8 cellular contexts compared by ENCODE assay signal in the genomic region with DNA sequence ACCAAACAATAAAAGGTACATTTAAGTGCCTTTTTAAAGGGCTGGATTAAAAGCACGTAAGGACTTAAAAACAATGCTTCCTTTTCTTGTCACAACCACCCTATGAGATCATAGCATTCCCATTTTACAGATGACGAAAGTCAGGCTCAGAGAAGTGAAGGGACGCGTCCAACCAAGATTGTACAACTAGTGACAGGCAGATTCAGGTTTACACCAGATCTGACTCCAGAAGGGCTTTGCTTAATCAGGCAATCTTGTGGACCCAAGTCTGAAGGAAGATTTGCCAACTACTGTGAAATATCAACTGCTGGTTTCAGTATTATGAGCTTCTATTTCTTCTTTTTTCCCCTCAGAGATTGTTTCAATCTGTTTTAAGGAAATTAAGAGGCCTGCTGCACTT. TPM values are rescaled to one million over a fixed set of nuclear protein-coding genes. Genes with fewer than 3 reads are reported as not detected.
DNase-seq lines count a peak whose midpoint lies in the region; ATAC-seq, FAIRE-seq and TF ChIP-seq lines count a peak whose summit lies in the region.

No MANE protein-coding gene starts in this region.

- no peak overlapping the region for H4K91ac ChIP-seq in H1 (replicated peaks; ENCODE audit: insufficient read length, low read length)

- no peak overlapping the region for H4K5ac ChIP-seq in H1 (ENCODE audit: insufficient read length, low read depth, low read length)

- DNase-seq in NCI-H2029 treated with DMSO at 0.1 percent for 48 hours (lab: John Stamatoyannopoulos, UW) (peak; percentile 50), H1 (ENCODE audit: low read depth in 1 of 2, low spot score in 2 of 2) (no peak), progenitor cell of endocrine pancreas (ENCODE audit: low spot score, unreplicated experiment) (no peak), activated gamma-delta T cell (lab: John Stamatoyannopoulos, UW) (no peak), NCI-H146 treated with DMSO at 0.1 percent for 48 hours (lab: John Stamatoyannopoulos, UW; ENCODE audit: unreplicated experiment) (no peak)
- no peak for DNase-seq in activated CD4-positive, CD25-positive, alpha-beta regulatory T cell (lab: John Stamatoyannopoulos, UW)

- no peak for ATAC-seq in SK-N-SH treated with all-trans-retinoic acid at 6 μM for 48 hours

- H3K9me3 ChIP-seq in ES-I3 (ENCODE audit: control insufficient read depth, insufficient read depth, low read length) (no peaks in the 10 kb centered on the region; the same call in 1 of the 2 replicates), H1 (ENCODE audit: insufficient read depth in 2 of 2, low read depth in 1 of 2, low read length in 1 of 2) (no peaks in the 10 kb centered on the region)

- WGBS in H1 (ENCODE audit: extremely low coverage in 1 of 2, insufficient coverage in 1 of 2, insufficient read length in 1 of 2, insufficient replicate concordance in 2 of 2, low coverage in 1 of 2, low lambda C conversion rate in 2 of 2, missing lambda C conversion rate in 1 of 2), 2 experiments: 81% methylated on average over 4 of the region's 4 CpGs; no CpG with 5 or more reads in 1 of the 2 experiments

- H3K36me3 Mint-ChIP-seq in progenitor cell of endocrine pancreas (ENCODE audit: insufficient read depth): peaks cover 3% of the 10 kb centered on the region

- H3K36me3 ChIP-seq in ES-I3 (ENCODE audit: insufficient read depth, low read length) (no peaks in the 10 kb centered on the region), H1 (ENCODE audit: control insufficient read depth in 2 of 4, insufficient read depth in 4 of 4, low read length in 3 of 4) (no peaks in the 10 kb centered on the region)

- peak overlapping the region in 3 of 4 experiments; percentile 59 to 99 (median 97); a peak in 6 of 8 replicates for H3K4me3 ChIP-seq in H1 (ENCODE audit: extremely low read depth in 1 of 4, insufficient read depth in 2 of 4, low read depth in 3 of 4, low read length in 4 of 4)

- FAIRE-seq in H1 (lab: Jason Lieb, UNC): no peak

- no peak overlapping the region for H3K56ac ChIP-seq in H1 (replicated peaks; ENCODE audit: insufficient read length, low read depth, low read length)

- H3K4me1 Mint-ChIP-seq in progenitor cell of endocrine pancreas (ENCODE audit: low read depth): peaks cover 8% of the 10 kb centered on the region

- no peak overlapping the region for H3K27ac ChIP-seq in H1 (ENCODE audit: low read depth, low read length)

- TF ChIP-seq EP300 in H1 (IDR thresholded peaks at IDR 0.05; ENCODE audit: borderline replicate concordance in 1 of 2, low read depth in 2 of 2, low read length in 2 of 2): no peak

- H3K79me2 ChIP-seq in H1 (ENCODE audit: control insufficient read depth in 1 of 2, insufficient read depth in 2 of 2, low read length in 2 of 2): no peaks in the 10 kb centered on the region

- peak overlapping the region; percentile 70 to 85 for H3K4me2 ChIP-seq in H1 (ENCODE audit: insufficient read depth in 1 of 2, low read depth in 2 of 2, low read length in 2 of 2)

- no peak for TF ChIP-seq RAD21 in H1 (IDR thresholded peaks at IDR 0.05 in 1 of 2, conservative IDR thresholded peaks at IDR 0.05 in 1 of 2; ENCODE audit: low read depth in 2 of 2, low read length in 2 of 2)

- no peaks in the 10 kb centered on the region for H3K9me3 Mint-ChIP-seq in progenitor cell of endocrine pancreas (ENCODE audit: low read depth)

- H3K4ac ChIP-seq in H1 (replicated peaks; ENCODE audit: insufficient read length, low read depth, low read length): no peak overlapping the region

- no peak overlapping the region for H3K14ac ChIP-seq in H1 (ENCODE audit: insufficient read length)

- no peaks in the 10 kb centered on the region for H3K79me1 ChIP-seq in H1 (ENCODE audit: low read depth, low read length)

- H2BK12ac ChIP-seq in H1 (ENCODE audit: low read depth, low read length): no peak overlapping the region

- H3K23me2 ChIP-seq in H1 (ENCODE audit: low read depth, low read length): peaks cover 10% of the 10 kb centered on the region

- H3K18ac ChIP-seq in H1 (ENCODE audit: extremely low read depth, low read length): no peak overlapping the region

- no peak overlapping the region for H3K23ac ChIP-seq in H1 (ENCODE audit: insufficient read length)

- H3K27me3 ChIP-seq in H1 (replicated peaks in 1 of 4; ENCODE audit: control insufficient read depth in 3 of 4, extremely low read depth in 1 of 4, insufficient read depth in 3 of 4, low read length in 3 of 4): peaks cover 0 to 3% (median 1%) of the 10 kb centered on the region in 4 experiments; a peak in 1 of 7 replicates

- peak overlapping the region; percentile 90 for H3K4me3 Mint-ChIP-seq in progenitor cell of endocrine pancreas (ENCODE audit: low read depth)

- H2BK120ac ChIP-seq in H1 (replicated peaks; ENCODE audit: low read depth, low read length): no peak overlapping the region

- H2BK5ac ChIP-seq in H1 (ENCODE audit: low read depth, low read length): no peak overlapping the region

- no peak for TF ChIP-seq POLR2A in H1 (IDR thresholded peaks at IDR 0.05; ENCODE audit: control extremely low read depth in 1 of 2, low read depth in 2 of 2, low read length in 2 of 2)

- H2BK20ac ChIP-seq in H1 (ENCODE audit: low read length): no peak overlapping the region

- TF ChIP-seq CTCF in H1 (IDR thresholded peaks at IDR 0.05; ENCODE audit: control extremely low read depth in 1 of 3, insufficient read depth in 1 of 3, low read depth in 1 of 3, low read length in 3 of 3): no peak
- TF ChIP-seq CTCF in progenitor cell of endocrine pancreas (IDR thresholded peaks at IDR 0.05; ENCODE audit: unreplicated experiment): no peak

- POLR2A ChIA-PET in H1 (lab: Charles Lee; ENCODE audit: partially characterized antibody): interaction anchor here (1.0 kb wide), 1 partner anchor 12 kb away, joined by 3 read pairs; no protein-coding TSS in a partner anchor

- CTCF ChIA-PET in H1 (lab: Charles Lee; ENCODE audit: partially characterized antibody): no interaction called here

- H3K4me1 ChIP-seq in ES-I3 (ENCODE audit: insufficient read depth, low read length) (no peaks in the 10 kb centered on the region), H1 (replicated peaks in 1 of 4; ENCODE audit: control insufficient read depth in 3 of 4, insufficient read depth in 4 of 4, low read length in 3 of 4) (peaks cover 0 to 2% (median 0%) of the 10 kb centered on the region in 4 experiments; a peak in 1 of 7 replicates)

- no peak overlapping the region for H2AFZ ChIP-seq in H1 (ENCODE audit: low read length)

- H4K20me1 ChIP-seq in H1 (replicated peaks in 1 of 2; ENCODE audit: control insufficient read depth in 1 of 2, insufficient read depth in 2 of 2, low read length in 2 of 2): no peaks in the 10 kb centered on the region

- H2BK15ac ChIP-seq in H1 (ENCODE audit: low read length): no peak overlapping the region

- peak overlapping the region; percentile 76; the same call in 1 of the 2 replicates for H3K9ac ChIP-seq in ES-I3 (ENCODE audit: low read depth, low read length)
- H3K9ac ChIP-seq in H1 (replicated peaks in 1 of 4; ENCODE audit: extremely low read depth in 1 of 4, low read depth in 3 of 4, low read length in 3 of 4): no peak overlapping the region

- no peak overlapping the region for H4K8ac ChIP-seq in H1 (ENCODE audit: extremely low read depth, insufficient read depth, low read length)

- H2AK5ac ChIP-seq in H1 (ENCODE audit: low read depth, low read length): no peak overlapping the region

- H3K27ac Mint-ChIP-seq in progenitor cell of endocrine pancreas: no peak overlapping the region

- peaks cover 10% of the 10 kb centered on the region for H3K27me3 Mint-ChIP-seq in progenitor cell of endocrine pancreas

TF ChIP-seq in H1, 55 proteins besides CTCF, POLR2A, EP300 and RAD21 (continues in another document):
- TF ChIP-seq FOSL1 (IDR thresholded peaks at IDR 0.05; ENCODE audit: insufficient read depth, low read depth, low read length) (no peak), CBX8 (IDR thresholded peaks at IDR 0.05; ENCODE audit: borderline replicate concordance, low read depth, low read length) (no peak), BCL11A (IDR thresholded peaks at IDR 0.05; ENCODE audit: low read depth in 2 of 2, low read length in 2 of 2) (no peak), SP2 (IDR thresholded peaks at IDR 0.05; ENCODE audit: low read length) (no peak), TAF1 (IDR thresholded peaks at IDR 0.05; ENCODE audit: low read depth, low read length) (no peak), POU5F1 (IDR thresholded peaks at IDR 0.05; ENCODE audit: low read depth, low read length) (no peak)

RNA-seq across cellular contexts. Expression of gene ENPP4, which starts 0.9 kb away (rescaled TPM):
- 4.2 and 4.4 TPM in 2 replicates for total RNA-seq in H1 (2021; fragmentation: NEBNext Ultra II Directional; extraction: Animal tissue kit (Norgen Biotek cat#: 25700))
- polyA plus RNA-seq in H1 (2011; rRNA removed): 1.1 and 2.0 TPM in 2 replicates
- 1.9 TPM for polyA plus RNA-seq in H1 (2011; cell fraction: cytosol; rRNA removed)
- polyA plus RNA-seq in H1 (2011; cell fraction: nucleus; rRNA removed): 1.0 TPM
- polyA plus RNA-seq in H1 (2012, experiment 1 of 2): 1.4 to 3.0 TPM (median 1.6 TPM) in 4 replicates
- 0.18 TPM for polyA plus RNA-seq in H1 (2012, experiment 2 of 2)
- polyA plus RNA-seq in H1 (2013, experiment 1 of 2): 5.3 TPM
- 5.4 TPM for polyA plus RNA-seq in H1 (2013, experiment 2 of 2)
- polyA minus RNA-seq in H1 (2011; rRNA and poly(A)+ RNA removed): 3.2 and 5.6 TPM in 2 replicates
- 2.1 TPM for polyA minus RNA-seq in H1 (2011; cell fraction: cytosol; rRNA and poly(A)+ RNA removed)
- 4.9 TPM for polyA minus RNA-seq in H1 (2011; cell fraction: nucleus; rRNA and poly(A)+ RNA removed)
- total RNA-seq in progenitor cell of endocrine pancreas: 11.5 and 11.9 TPM in 2 replicates

RNA-seq across cellular contexts. Expression of gene ENPP5, which starts 40.1 kb away (rescaled TPM):
- 7.6 and 7.8 TPM in 2 replicates for total RNA-seq in H1 (2021; fragmentation: NEBNext Ultra II Directional; extraction: Animal tissue kit (Norgen Biotek cat#: 25700))
- polyA plus RNA-seq in H1 (2011; rRNA removed): 3.2 and 5.1 TPM in 2 replicates
- 6.0 TPM for polyA plus RNA-seq in H1 (2011; cell fraction: cytosol; rRNA removed)
- 4.7 TPM for polyA plus RNA-seq in H1 (2011; cell fraction: nucleus; rRNA removed)
- polyA plus RNA-seq in H1 (2012, experiment 1 of 2): 5.4 to 6.5 TPM (median 5.8 TPM) in 4 replicates
- 0.38 TPM for polyA plus RNA-seq in H1 (2012, experiment 2 of 2)
- polyA plus RNA-seq in H1 (2013, experiment 1 of 2): 12.0 TPM
- 12.6 TPM for polyA plus RNA-seq in H1 (2013, experiment 2 of 2)
- 6.3 and 11.1 TPM in 2 replicates for polyA minus RNA-seq in H1 (2011; rRNA and poly(A)+ RNA removed)
- 5.1 TPM for polyA minus RNA-seq in H1 (2011; cell fraction: cytosol; rRNA and poly(A)+ RNA removed)
- polyA minus RNA-seq in H1 (2011; cell fraction: nucleus; rRNA and poly(A)+ RNA removed): 13.7 TPM
- 13.4 and 13.6 TPM in 2 replicates for total RNA-seq in progenitor cell of endocrine pancreas
